14 cellular contexts compared by ENCODE assay signal in the genomic region with DNA sequence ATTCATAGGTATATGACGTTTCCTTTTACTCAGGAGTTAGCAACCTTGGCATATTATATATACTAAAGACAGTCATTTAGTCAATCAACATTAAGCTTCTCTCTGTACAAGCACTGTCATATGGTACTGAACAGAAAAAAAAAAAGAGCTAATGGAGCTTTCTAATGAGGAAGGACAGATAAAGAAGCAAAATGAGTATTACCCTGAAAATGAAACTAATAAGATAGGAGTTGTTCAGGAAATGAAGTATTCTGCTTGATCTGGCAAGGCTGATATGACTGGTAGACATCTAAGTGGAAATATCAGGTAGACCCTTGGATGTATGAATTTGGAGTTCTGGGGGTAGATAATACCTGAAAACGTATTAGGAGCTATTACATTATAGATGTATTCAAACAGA. TPM values are rescaled to one million over a fixed set of nuclear protein-coding genes. Genes with fewer than 3 reads are reported as not detected.
DNase-seq lines count a peak whose midpoint lies in the region; ATAC-seq and TF ChIP-seq lines count a peak whose summit lies in the region.
"Had no signal": no experiment of that assay in that cellular context is flagged by ENCODE, and none has a peak within 500 bp of the region (broad histone marks: within the 10 kb centered on the region; RNA-seq: fewer than 3 reads in every experiment).

No MANE protein-coding gene starts in this region.

- H3K36me3 ChIP-seq in thyroid gland = no peaks in the 10 kb centered on the region
- H3K36me3 ChIP-seq: thoracic aorta had no signal

- H3K4me3 Mint-ChIP-seq in natural killer cell treated with Interleukin-12 subunit alpha and Interleukin-12 subunit beta and Interleukin-15 and Interleukin-18, amount 100 ng/mL, for 72 hours = peak overlapping the region; percentile 57
- no peak overlapping the region for H3K4me3 Mint-ChIP-seq in natural killer cell
- peak overlapping the region; percentile 61 for H3K4me3 Mint-ChIP-seq in activated T-helper 1 cell treated with anti-CD3 and anti-CD28 coated beads, Interleukin-12 subunit alpha, Interleukin-12 subunit beta, Interleukin-2, Interleukin-4 antibody, amounts not matched to agents 30 ng/mL and 10 ng/mL and 1 ng/mL, durations not matched to agents 14 hours and 24 hours and 36 hours

- no peak for DNase-seq in natural killer cell treated with Interleukin-12 subunit alpha and Interleukin-12 subunit beta and Interleukin-15 and Interleukin-18, amount 100 ng/mL, for 72 hours (ENCODE audit: low spot score)
- DNase-seq in natural killer cell (no peak), thyroid gland (no peak), foreskin melanocyte (no peak), sciatic nerve (ENCODE audit: low spot score) (no peak)
- DNase-seq in activated T-helper 1 cell treated with anti-CD3 and anti-CD28 coated beads, Interleukin-12 subunit alpha, Interleukin-12 subunit beta, Interleukin-2, Interleukin-4 antibody, amounts not matched to agents 30 ng/mL and 10 ng/mL and 1 ng/mL, durations not matched to agents 14 hours and 24 hours and 36 hours (ENCODE audit: low spot score) = no peak
- DNase-seq: activated CD4-positive, alpha-beta T cell treated with anti-CD3 and anti-CD28 coated beads, Interleukin-2, amount 50 U/mL, for 48 hours; NCI-H1694; occipital lobe; small intestine had no signal

- no peaks in the 10 kb centered on the region for H3K9me3 Mint-ChIP-seq in natural killer cell treated with Interleukin-12 subunit alpha and Interleukin-12 subunit beta and Interleukin-15 and Interleukin-18, amount 100 ng/mL, for 72 hours
- H3K9me3 Mint-ChIP-seq in natural killer cell = no peaks in the 10 kb centered on the region
- no peaks in the 10 kb centered on the region for H3K9me3 Mint-ChIP-seq in activated T-helper 1 cell treated with anti-CD3 and anti-CD28 coated beads, Interleukin-12 subunit alpha, Interleukin-12 subunit beta, Interleukin-2, Interleukin-4 antibody, amounts not matched to agents 30 ng/mL and 10 ng/mL and 1 ng/mL, durations not matched to agents 14 hours and 24 hours and 36 hours

- no peak overlapping the region for H3K4me3 ChIP-seq in thyroid gland (replicated peaks in 1 of 3)
- H3K4me3 ChIP-seq: gastroesophageal sphincter, thoracic aorta had no signal

- no peaks in the 10 kb centered on the region for H3K27me3 ChIP-seq in thyroid gland

- TF ChIP-seq POLR2A in thyroid gland (IDR thresholded peaks at IDR 0.05) = no peak

- intact Hi-C loops in natural killer cell (cut with micrococcal nuclease) = no loop called here
- intact Hi-C loops in activated T-helper 1 cell treated with anti-CD3 and anti-CD28 coated beads, Interleukin-12 subunit alpha, Interleukin-12 subunit beta, Interleukin-2, Interleukin-4 antibody, amounts not matched to agents 30 ng/mL and 10 ng/mL and 1 ng/mL, durations not matched to agents 14 hours and 24 hours and 36 hours (cut with micrococcal nuclease) = no loop called here
- intact Hi-C loops in thyroid gland (cut with DNase I) = no loop called here
- intact Hi-C loops in sciatic nerve (cut with DNase I) = no loop called here

- peaks cover 46 to 49% of the 10 kb centered on the region in 2 donors for H3K4me1 Mint-ChIP-seq in natural killer cell treated with Interleukin-12 subunit alpha and Interleukin-12 subunit beta and Interleukin-15 and Interleukin-18, amount 100 ng/mL, for 72 hours (ENCODE audit: low read depth in 2 of 2)
- H3K4me1 Mint-ChIP-seq in natural killer cell = peaks cover 17 to 23% of the 10 kb centered on the region in 2 donors
- H3K4me1 Mint-ChIP-seq in activated T-helper 1 cell treated with anti-CD3 and anti-CD28 coated beads, Interleukin-12 subunit alpha, Interleukin-12 subunit beta, Interleukin-2, Interleukin-4 antibody, amounts not matched to agents 30 ng/mL and 10 ng/mL and 1 ng/mL, durations not matched to agents 14 hours and 24 hours and 36 hours (ENCODE audit: low read depth) = peaks cover 83% of the 10 kb centered on the region

- H3K36me3 Mint-ChIP-seq in natural killer cell treated with Interleukin-12 subunit alpha and Interleukin-12 subunit beta and Interleukin-15 and Interleukin-18, amount 100 ng/mL, for 72 hours = peaks cover 6% of the 10 kb centered on the region
- H3K36me3 Mint-ChIP-seq in natural killer cell = no peaks in the 10 kb centered on the region
- peaks cover 20% of the 10 kb centered on the region for H3K36me3 Mint-ChIP-seq in activated T-helper 1 cell treated with anti-CD3 and anti-CD28 coated beads, Interleukin-12 subunit alpha, Interleukin-12 subunit beta, Interleukin-2, Interleukin-4 antibody, amounts not matched to agents 30 ng/mL and 10 ng/mL and 1 ng/mL, durations not matched to agents 14 hours and 24 hours and 36 hours (ENCODE audit: low read depth)

- 77 to 83% methylated on average over 2 of the region's 2 CpGs for WGBS in thyroid gland, 2 donors

- peak in 1 of 2 donors; percentile 4 for ATAC-seq in natural killer cell treated with Interleukin-12 subunit alpha and Interleukin-12 subunit beta and Interleukin-15 and Interleukin-18, amount 100 ng/mL, for 72 hours
- ATAC-seq in natural killer cell (no peak), HG03159 (IDR thresholded peaks at IDR 0.05; ENCODE audit: unreplicated experiment) (peak; percentile 40), sciatic nerve (no peak), GM19397 (IDR thresholded peaks at IDR 0.05; ENCODE audit: unreplicated experiment) (no peak)
- ATAC-seq: gastroesophageal sphincter had no signal

- peaks cover 6 to 12% of the 10 kb centered on the region in 2 donors for H3K27me3 Mint-ChIP-seq in natural killer cell treated with Interleukin-12 subunit alpha and Interleukin-12 subunit beta and Interleukin-15 and Interleukin-18, amount 100 ng/mL, for 72 hours
- H3K27me3 Mint-ChIP-seq in natural killer cell (ENCODE audit: low read depth in 2 of 2) = peaks cover 6 to 8% of the 10 kb centered on the region in 2 donors
- no peaks in the 10 kb centered on the region for H3K27me3 Mint-ChIP-seq in activated T-helper 1 cell treated with anti-CD3 and anti-CD28 coated beads, Interleukin-12 subunit alpha, Interleukin-12 subunit beta, Interleukin-2, Interleukin-4 antibody, amounts not matched to agents 30 ng/mL and 10 ng/mL and 1 ng/mL, durations not matched to agents 14 hours and 24 hours and 36 hours (ENCODE audit: insufficient read depth)

- no peak overlapping the region for H3K27ac ChIP-seq in thyroid gland
- H3K27ac ChIP-seq: gastroesophageal sphincter, thoracic aorta had no signal

- H3K9me3 ChIP-seq in thyroid gland = no peaks in the 10 kb centered on the region
- H3K9me3 ChIP-seq: gastroesophageal sphincter, thoracic aorta had no signal

- H3K27ac Mint-ChIP-seq in natural killer cell treated with Interleukin-12 subunit alpha and Interleukin-12 subunit beta and Interleukin-15 and Interleukin-18, amount 100 ng/mL, for 72 hours = peak overlapping the region; percentile 34 to 45
- H3K27ac Mint-ChIP-seq in natural killer cell = no peak overlapping the region
- peak overlapping the region; percentile 70 for H3K27ac Mint-ChIP-seq in activated T-helper 1 cell treated with anti-CD3 and anti-CD28 coated beads, Interleukin-12 subunit alpha, Interleukin-12 subunit beta, Interleukin-2, Interleukin-4 antibody, amounts not matched to agents 30 ng/mL and 10 ng/mL and 1 ng/mL, durations not matched to agents 14 hours and 24 hours and 36 hours

- TF ChIP-seq CTCF in natural killer cell (IDR thresholded peaks at IDR 0.05) = no peak
- no peak for TF ChIP-seq CTCF in thyroid gland (IDR thresholded peaks at IDR 0.05)

- peaks cover 16 to 27% of the 10 kb centered on the region in 2 donors for H3K4me1 ChIP-seq in thyroid gland

RNA-seq across cellular contexts. Expression of gene IKBKE, which starts 4.3 kb away (rescaled TPM):
- total RNA-seq in natural killer cell treated with Interleukin-12 subunit alpha and Interleukin-12 subunit beta and Interleukin-15 and Interleukin-18, amount 100 ng/mL, for 72 hours = 10 to 100 TPM; 50.8 to 53.3 TPM
- 10 to 100 TPM; 31.6 to 34.6 (median 32.2) TPM for total RNA-seq in natural killer cell
- total RNA-seq in activated T-helper 1 cell treated with anti-CD3 and anti-CD28 coated beads, Interleukin-12 subunit alpha, Interleukin-12 subunit beta, Interleukin-2, Interleukin-4 antibody, amounts not matched to agents 30 ng/mL and 10 ng/mL and 1 ng/mL, durations not matched to agents 14 hours and 24 hours and 36 hours = 59.8 and 64.9 TPM in 2 replicates
- total RNA-seq in thyroid gland = 10 to 100 TPM in 1 of 4 donors, 1 to 10 TPM in 3; 4.7 to 10.5 (median 9.4) TPM
- total RNA-seq in sciatic nerve = 4.1 TPM

RNA-seq across cellular contexts. Expression of gene RASSF5, which starts 41.4 kb away (rescaled TPM):
- 100 to 1,000 TPM; 178 to 260 TPM for total RNA-seq in natural killer cell treated with Interleukin-12 subunit alpha and Interleukin-12 subunit beta and Interleukin-15 and Interleukin-18, amount 100 ng/mL, for 72 hours
- total RNA-seq in natural killer cell (100 to 1,000 TPM; 231 to 333 (median 279) TPM), thyroid gland (10 to 100 TPM; 14.0 to 16.4 (median 14.5) TPM), sciatic nerve (53.0 TPM)
- total RNA-seq in activated T-helper 1 cell treated with anti-CD3 and anti-CD28 coated beads, Interleukin-12 subunit alpha, Interleukin-12 subunit beta, Interleukin-2, Interleukin-4 antibody, amounts not matched to agents 30 ng/mL and 10 ng/mL and 1 ng/mL, durations not matched to agents 14 hours and 24 hours and 36 hours = 220 and 221 TPM in 2 replicates

Comparison
In these comparisons a context has a peak if more than half of its experiments do, and no peak if none do; other contexts are left out.
1. H3K27ac Mint-ChIP-seq: peak in natural killer cell treated with Interleukin-12 subunit alpha and Interleukin-12 subunit beta and Interleukin-15 and Interleukin-18, amount 100 ng/mL, for 72 hours (2 of 2) and activated T-helper 1 cell treated with anti-CD3 and anti-CD28 coated beads, Interleukin-12 subunit alpha, Interleukin-12 subunit beta, Interleukin-2, Interleukin-4 antibody, amounts not matched to agents 30 ng/mL and 10 ng/mL and 1 ng/mL, durations not matched to agents 14 hours and 24 hours and 36 hours (single experiment); none in natural killer cell (0 of 2).